1 cellular context compared by ENCODE assay signal in the genomic region with DNA sequence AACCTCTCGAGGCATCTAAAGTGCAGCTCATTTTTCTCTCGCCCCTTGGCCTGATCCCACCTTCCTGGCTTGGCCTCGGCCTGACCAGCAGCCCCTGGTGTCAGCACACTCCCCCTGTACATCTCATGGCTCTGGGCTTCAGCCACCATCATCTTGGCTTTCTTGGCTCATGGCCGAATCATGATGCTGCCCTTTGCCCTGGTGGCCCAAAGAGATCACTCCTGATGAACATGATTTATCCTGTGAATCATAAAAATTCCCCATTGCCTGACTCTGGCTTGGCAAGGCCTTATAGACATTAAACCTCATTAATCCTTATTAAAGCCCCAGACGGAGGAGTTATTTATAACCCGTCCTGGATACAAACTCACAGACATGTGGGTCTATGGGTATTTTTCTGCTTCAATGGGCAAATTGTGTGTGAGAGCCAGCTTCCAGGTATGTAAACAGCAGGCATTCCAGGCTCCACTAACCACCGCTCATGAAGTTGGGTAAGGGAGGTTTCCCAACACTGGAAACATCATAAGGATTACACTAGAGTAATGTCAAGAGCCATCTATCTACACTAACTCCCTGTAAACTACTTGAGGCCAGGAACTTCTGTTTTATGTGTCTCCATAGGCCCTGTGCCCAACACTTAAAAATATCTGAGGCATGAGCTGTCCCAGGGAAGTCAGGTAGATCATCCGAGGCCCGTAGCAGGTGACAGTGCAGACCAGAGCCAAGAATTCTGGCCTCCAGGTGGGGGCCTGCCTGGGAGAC.
TF ChIP-seq lines count a peak whose summit lies in the region.

No MANE protein-coding gene starts in this region.

TF ChIP-seq in GM23338, 12 proteins besides CTCF, POLR2A, EP300 and RAD21 (continued from another document):
- TF ChIP-seq, protein P1, sequence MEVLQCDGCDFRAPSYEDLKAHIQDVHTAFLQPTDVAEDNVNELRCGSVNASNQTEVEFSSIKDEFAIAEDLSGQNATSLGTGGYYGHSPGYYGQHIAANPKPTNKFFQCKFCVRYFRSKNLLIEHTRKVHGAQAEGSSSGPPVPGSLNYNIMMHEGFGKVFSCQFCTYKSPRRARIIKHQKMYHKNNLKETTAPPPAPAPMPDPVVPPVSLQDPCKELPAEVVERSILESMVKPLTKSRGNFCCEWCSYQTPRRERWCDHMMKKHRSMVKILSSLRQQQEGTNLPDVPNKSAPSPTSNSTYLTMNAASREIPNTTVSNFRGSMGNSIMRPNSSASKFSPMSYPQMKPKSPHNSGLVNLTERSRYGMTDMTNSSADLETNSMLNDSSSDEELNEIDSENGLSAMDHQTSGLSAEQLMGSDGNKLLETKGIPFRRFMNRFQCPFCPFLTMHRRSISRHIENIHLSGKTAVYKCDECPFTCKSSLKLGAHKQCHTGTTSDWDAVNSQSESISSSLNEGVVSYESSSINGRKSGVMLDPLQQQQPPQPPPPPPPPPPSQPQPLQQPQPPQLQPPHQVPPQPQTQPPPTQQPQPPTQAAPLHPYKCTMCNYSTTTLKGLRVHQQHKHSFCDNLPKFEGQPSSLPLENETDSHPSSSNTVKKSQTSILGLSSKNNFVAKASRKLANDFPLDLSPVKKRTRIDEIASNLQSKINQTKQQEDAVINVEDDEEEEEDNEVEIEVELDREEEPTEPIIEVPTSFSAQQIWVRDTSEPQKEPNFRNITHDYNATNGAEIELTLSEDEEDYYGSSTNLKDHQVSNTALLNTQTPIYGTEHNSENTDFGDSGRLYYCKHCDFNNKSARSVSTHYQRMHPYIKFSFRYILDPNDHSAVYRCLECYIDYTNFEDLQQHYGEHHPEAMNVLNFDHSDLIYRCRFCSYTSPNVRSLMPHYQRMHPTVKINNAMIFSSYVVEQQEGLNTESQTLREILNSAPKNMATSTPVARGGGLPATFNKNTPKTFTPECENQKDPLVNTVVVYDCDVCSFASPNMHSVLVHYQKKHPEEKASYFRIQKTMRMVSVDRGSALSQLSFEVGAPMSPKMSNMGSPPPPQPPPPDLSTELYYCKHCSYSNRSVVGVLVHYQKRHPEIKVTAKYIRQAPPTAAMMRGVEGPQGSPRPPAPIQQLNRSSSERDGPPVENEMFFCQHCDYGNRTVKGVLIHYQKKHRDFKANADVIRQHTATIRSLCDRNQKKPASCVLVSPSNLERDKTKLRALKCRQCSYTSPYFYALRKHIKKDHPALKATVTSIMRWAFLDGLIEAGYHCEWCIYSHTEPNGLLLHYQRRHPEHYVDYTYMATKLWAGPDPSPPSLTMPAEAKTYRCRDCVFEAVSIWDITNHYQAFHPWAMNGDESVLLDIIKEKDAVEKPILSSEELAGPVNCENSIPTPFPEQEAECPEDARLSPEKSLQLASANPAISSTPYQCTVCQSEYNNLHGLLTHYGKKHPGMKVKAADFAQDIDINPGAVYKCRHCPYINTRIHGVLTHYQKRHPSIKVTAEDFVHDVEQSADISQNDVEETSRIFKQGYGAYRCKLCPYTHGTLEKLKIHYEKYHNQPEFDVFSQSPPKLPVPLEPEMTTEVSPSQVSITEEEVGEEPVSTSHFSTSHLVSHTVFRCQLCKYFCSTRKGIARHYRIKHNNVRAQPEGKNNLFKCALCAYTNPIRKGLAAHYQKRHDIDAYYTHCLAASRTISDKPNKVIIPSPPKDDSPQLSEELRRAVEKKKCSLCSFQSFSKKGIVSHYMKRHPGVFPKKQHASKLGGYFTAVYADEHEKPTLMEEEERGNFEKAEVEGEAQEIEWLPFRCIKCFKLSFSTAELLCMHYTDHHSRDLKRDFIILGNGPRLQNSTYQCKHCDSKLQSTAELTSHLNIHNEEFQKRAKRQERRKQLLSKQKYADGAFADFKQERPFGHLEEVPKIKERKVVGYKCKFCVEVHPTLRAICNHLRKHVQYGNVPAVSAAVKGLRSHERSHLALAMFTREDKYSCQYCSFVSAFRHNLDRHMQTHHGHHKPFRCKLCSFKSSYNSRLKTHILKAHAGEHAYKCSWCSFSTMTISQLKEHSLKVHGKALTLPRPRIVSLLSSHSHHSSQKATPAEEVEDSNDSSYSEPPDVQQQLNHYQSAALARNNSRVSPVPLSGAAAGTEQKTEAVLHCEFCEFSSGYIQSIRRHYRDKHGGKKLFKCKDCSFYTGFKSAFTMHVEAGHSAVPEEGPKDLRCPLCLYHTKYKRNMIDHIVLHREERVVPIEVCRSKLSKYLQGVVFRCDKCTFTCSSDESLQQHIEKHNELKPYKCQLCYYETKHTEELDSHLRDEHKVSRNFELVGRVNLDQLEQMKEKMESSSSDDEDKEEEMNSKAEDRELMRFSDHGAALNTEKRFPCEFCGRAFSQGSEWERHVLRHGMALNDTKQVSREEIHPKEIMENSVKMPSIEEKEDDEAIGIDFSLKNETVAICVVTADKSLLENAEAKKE (CRISPR knock-in tag; IDR thresholded peaks at IDR 0.05): no peak
TF ChIP-seq in GM23338: peak in this region for 0.
